15 cellular contexts compared by ENCODE assay signal in genomic region chr11:8062781-8063257, GRCh38. TPM values are rescaled to one million over a fixed set of nuclear protein-coding genes. Genes with fewer than 3 reads are reported as not detected.
DNase-seq lines count a peak whose midpoint lies in the region; ATAC-seq and TF ChIP-seq lines count a peak whose summit lies in the region.
"Had no signal": no experiment of that assay in that cellular context is flagged by ENCODE, and none has a peak within 500 bp of the region (broad histone marks: within the 10 kb centered on the region; RNA-seq: fewer than 3 reads in every experiment).

No MANE protein-coding gene starts in this region.

- peak in 2 of 4 donors; percentile 29 to 55 for ATAC-seq in psoas muscle
- no peak for ATAC-seq in activated CD8-positive, alpha-beta T cell treated with anti-CD3 and anti-CD28 coated beads, Interleukin-2, amount 10 ng/mL, durations not matched to agents 7 days and 5 days

- H2AFZ ChIP-seq in mammary epithelial cell (ENCODE audit: low read depth, low read length), result no peak overlapping the region

- H3K4me3 ChIP-seq in breast epithelium (no peak overlapping the region), mammary epithelial cell (replicated peaks in 1 of 3; ENCODE audit: insufficient read depth in 1 of 3, low read depth in 2 of 3, low read length in 3 of 3) (no peak overlapping the region), right atrium auricular region (no peak overlapping the region), psoas muscle (no peak overlapping the region), vagina (no peak overlapping the region)

- no peaks in the 10 kb centered on the region for H3K27me3 ChIP-seq in breast epithelium
- H3K27me3 ChIP-seq in mammary epithelial cell (ENCODE audit: insufficient read depth, low read length), result no peaks in the 10 kb centered on the region
- H3K27me3 ChIP-seq in right atrium auricular region, result no peaks in the 10 kb centered on the region
- H3K27me3 ChIP-seq in psoas muscle (ENCODE audit: insufficient read depth in 3 of 3, low read length in 2 of 3), result no peaks in the 10 kb centered on the region
- H3K27me3 ChIP-seq in vagina, result no peaks in the 10 kb centered on the region

- POLR2A ChIA-PET in activated CD8-positive, alpha-beta T cell treated with anti-CD3 and anti-CD28 coated beads, Interleukin-2, amount 10 ng/mL, durations not matched to agents 7 days and 5 days (lab: Charles Lee), result no interaction called here

- H3K4me1 Mint-ChIP-seq in activated CD8-positive, alpha-beta T cell treated with anti-CD3 and anti-CD28 coated beads, Interleukin-2, amount 10 ng/mL, durations not matched to agents 7 days and 5 days (ENCODE audit: low read depth), result no peaks in the 10 kb centered on the region

- H3K36me3 Mint-ChIP-seq in activated CD8-positive, alpha-beta T cell treated with anti-CD3 and anti-CD28 coated beads, Interleukin-2, amount 10 ng/mL, durations not matched to agents 7 days and 5 days (ENCODE audit: low read depth), result no peaks in the 10 kb centered on the region

- DNase-seq in breast epithelium (ENCODE audit: low spot score in 2 of 2) (no peak), mammary epithelial cell (no peak), right atrium auricular region (ENCODE audit: low spot score) (peak; percentile 55), psoas muscle (no peak), vagina (ENCODE audit: extremely low spot score in 2 of 2) (peak; percentile 84 to 86), Ammon's horn (ENCODE audit: low spot score) (no peak), OCI-M1 (lab: John Stamatoyannopoulos, UW) (no peak)
- DNase-seq in activated CD8-positive, alpha-beta T cell treated with anti-CD3 and anti-CD28 coated beads, Interleukin-2, amount 10 ng/mL, durations not matched to agents 7 days and 5 days, result no peak
- DNase-seq: 8988T; activated CD4-positive, alpha-beta T cell treated with anti-CD3 and anti-CD28 coated beads, Interleukin-2, amount 10 ng/mL, durations not matched to agents 7 days and 5 days; activated naive CD4-positive, alpha-beta T cell treated with anti-CD3 and anti-CD28 coated beads for 36 hours; NCI-H1694; NCI-H446; nephron progenitor cell; retina had no signal

- in situ Hi-C loops in mammary epithelial cell (cut with MboI; ENCODE audit: low sequenced_read_pairs in 2 of 2), result no loop called here

- H3K4me2 ChIP-seq in mammary epithelial cell (ENCODE audit: insufficient read depth, low read depth, low read length), result no peak overlapping the region

- no peaks in the 10 kb centered on the region for H3K9me3 Mint-ChIP-seq in activated CD8-positive, alpha-beta T cell treated with anti-CD3 and anti-CD28 coated beads, Interleukin-2, amount 10 ng/mL, durations not matched to agents 7 days and 5 days (ENCODE audit: insufficient read depth)
- H3K9me3 Mint-ChIP-seq: activated CD4-positive, alpha-beta T cell treated with anti-CD3 and anti-CD28 coated beads, Interleukin-2, amount 10 ng/mL, durations not matched to agents 7 days and 5 days; activated naive CD4-positive, alpha-beta T cell treated with anti-CD3 and anti-CD28 coated beads for 36 hours; nephron progenitor cell had no signal

- TF ChIP-seq POLR2A in breast epithelium (IDR thresholded peaks at IDR 0.05), result no peak
- TF ChIP-seq POLR2A in vagina (IDR thresholded peaks at IDR 0.05), result no peak

- no peaks in the 10 kb centered on the region for H4K20me1 ChIP-seq in mammary epithelial cell (ENCODE audit: insufficient read depth, low read length)

- no peak overlapping the region for H3K9ac ChIP-seq in mammary epithelial cell (ENCODE audit: insufficient read depth, low read length)

- TF ChIP-seq CTCF in breast epithelium (IDR thresholded peaks at IDR 0.05) (no peak), mammary epithelial cell (conservative IDR thresholded peaks at IDR 0.05 in 1 of 2, IDR thresholded peaks at IDR 0.05 in 1 of 2; ENCODE audit: extremely low read depth in 1 of 2, insufficient read depth in 1 of 2, low read depth in 1 of 2, low read length in 2 of 2) (no peak), right atrium auricular region (IDR thresholded peaks at IDR 0.05) (no peak), psoas muscle (IDR thresholded peaks at IDR 0.05) (no peak), vagina (IDR thresholded peaks at IDR 0.05) (no peak)

- WGBS in mammary epithelial cell (ENCODE audit: low coverage, missing lambda C conversion rate), result 90% methylated on average over 12 of the region's 13 CpGs
- WGBS in psoas muscle, 3 donors, result 58 to 78% (median 59%) methylated on average over 13 of the region's 13 CpGs

- H3K27ac ChIP-seq in breast epithelium (peak overlapping the region; percentile 52 to 92), mammary epithelial cell (ENCODE audit: insufficient read depth, low read depth, low read length) (no peak overlapping the region), right atrium auricular region (peak overlapping the region; percentile 52 to 68), psoas muscle (peak overlapping the region; percentile 46), vagina (peak overlapping the region; percentile 85)

- CTCF ChIA-PET in mammary epithelial cell (lab: Charles Lee; ENCODE audit: low non-redundant PET), result no interaction called here
- CTCF ChIA-PET in activated CD8-positive, alpha-beta T cell treated with anti-CD3 and anti-CD28 coated beads, Interleukin-2, amount 10 ng/mL, durations not matched to agents 7 days and 5 days (lab: Charles Lee), result no interaction called here

- dilution Hi-C loops in mammary epithelial cell (cut with HindIII; ENCODE audit: low sequenced_read_pairs), result no loop called here

- H3K9me3 ChIP-seq in breast epithelium, result no peaks in the 10 kb centered on the region
- no peaks in the 10 kb centered on the region for H3K9me3 ChIP-seq in mammary epithelial cell (replicated peaks; ENCODE audit: insufficient read depth, low read length)
- no peaks in the 10 kb centered on the region for H3K9me3 ChIP-seq in right atrium auricular region
- H3K9me3 ChIP-seq in psoas muscle, result no peaks in the 10 kb centered on the region
- H3K9me3 ChIP-seq in vagina, result no peaks in the 10 kb centered on the region

- no peaks in the 10 kb centered on the region for H3K79me2 ChIP-seq in mammary epithelial cell (ENCODE audit: insufficient read depth, low read length)

- no TSS peak for BruUV-seq in mammary epithelial cell (replicated peaks; lab: Mats Ljungman, UMichigan)

- H3K36me3 ChIP-seq in breast epithelium, result no peaks in the 10 kb centered on the region
- H3K36me3 ChIP-seq in mammary epithelial cell (ENCODE audit: insufficient read depth, low read length), result no peaks in the 10 kb centered on the region
- no peaks in the 10 kb centered on the region for H3K36me3 ChIP-seq in right atrium auricular region
- H3K36me3 ChIP-seq in psoas muscle (ENCODE audit: insufficient read depth in 1 of 2, low read depth in 1 of 2), result no peaks in the 10 kb centered on the region
- no peaks in the 10 kb centered on the region for H3K36me3 ChIP-seq in vagina

- H3K4me1 ChIP-seq in breast epithelium (peaks cover 0 to 5% of the 10 kb centered on the region in 2 donors), mammary epithelial cell (ENCODE audit: insufficient read depth, low read length) (peaks cover 9% of the 10 kb centered on the region), right atrium auricular region (peaks cover 0 to 37% of the 10 kb centered on the region in 2 donors), psoas muscle (peaks cover 17% of the 10 kb centered on the region), vagina (peaks cover 62% of the 10 kb centered on the region)

- no peak overlapping the region for H3K27ac Mint-ChIP-seq in activated CD8-positive, alpha-beta T cell treated with anti-CD3 and anti-CD28 coated beads, Interleukin-2, amount 10 ng/mL, durations not matched to agents 7 days and 5 days
- H3K27ac Mint-ChIP-seq: activated CD4-positive, alpha-beta T cell treated with anti-CD3 and anti-CD28 coated beads, Interleukin-2, amount 10 ng/mL, durations not matched to agents 7 days and 5 days; activated naive CD4-positive, alpha-beta T cell treated with anti-CD3 and anti-CD28 coated beads for 36 hours; nephron progenitor cell had no signal

- intact Hi-C loops in breast epithelium (cut with DNase I; ENCODE audit: low total_unique reads) (no loop called here), mammary epithelial cell (cut with micrococcal nuclease) (no loop called here), psoas muscle (cut with DNase I) (no loop called here), vagina (cut with DNase I) (no loop called here)

- no peak overlapping the region for H3K4me3 Mint-ChIP-seq in activated CD8-positive, alpha-beta T cell treated with anti-CD3 and anti-CD28 coated beads, Interleukin-2, amount 10 ng/mL, durations not matched to agents 7 days and 5 days
- H3K4me3 Mint-ChIP-seq: activated CD4-positive, alpha-beta T cell treated with anti-CD3 and anti-CD28 coated beads, Interleukin-2, amount 10 ng/mL, durations not matched to agents 7 days and 5 days; activated naive CD4-positive, alpha-beta T cell treated with anti-CD3 and anti-CD28 coated beads for 36 hours; nephron progenitor cell had no signal

- H3K27me3 Mint-ChIP-seq in activated CD8-positive, alpha-beta T cell treated with anti-CD3 and anti-CD28 coated beads, Interleukin-2, amount 10 ng/mL, durations not matched to agents 7 days and 5 days (ENCODE audit: low read depth), result no peaks in the 10 kb centered on the region
- H3K27me3 Mint-ChIP-seq: activated CD4-positive, alpha-beta T cell treated with anti-CD3 and anti-CD28 coated beads, Interleukin-2, amount 10 ng/mL, durations not matched to agents 7 days and 5 days had no signal

RNA-seq across cellular contexts. Expression of gene TUB, which starts 18.2 kb away (rescaled TPM):
- total RNA-seq in breast epithelium, result 10 to 100 TPM in 2 of 3 donors, 1 to 10 TPM in 1; 6.3 to 17.7 (median 11.2) TPM
- total RNA-seq in mammary epithelial cell, result 1 to 10 TPM; 3.8 to 4.8 TPM
- polyA plus RNA-seq in mammary epithelial cell, result 0.87 TPM
- polyA minus RNA-seq in mammary epithelial cell, result 1.1 TPM
- total RNA-seq in right atrium auricular region, result 10 to 100 TPM; 11.3 to 22.9 TPM
- 1 to 10 TPM in 3 of 4 donors, under 1 TPM in 1; 0.91 to 4.6 (median 1.3) TPM for total RNA-seq in psoas muscle
- under 1 TPM; 0.25 to 0.51 (median 0.39) TPM for polyA plus RNA-seq in psoas muscle
- total RNA-seq in vagina, result 13.5 TPM
- not detected for total RNA-seq in activated CD8-positive, alpha-beta T cell treated with anti-CD3 and anti-CD28 coated beads, Interleukin-2, amount 10 ng/mL, durations not matched to agents 7 days and 5 days

Comparison
In these comparisons a context has a peak if more than half of its experiments do, and no peak if none do; other contexts are left out.
1. DNase-seq: peak in right atrium auricular region (single experiment) and vagina (2 of 2); none in breast epithelium (0 of 2), mammary epithelial cell (single experiment), psoas muscle (0 of 2), Ammon's horn (single experiment), activated CD8-positive, alpha-beta T cell treated with anti-CD3 and anti-CD28 coated beads, Interleukin-2, amount 10 ng/mL, durations not matched to agents 7 days and 5 days (single experiment) and OCI-M1 (single experiment).